In genomic region chr1:176849281-176849680, GRCh38 we compare ENCODE assay signal across 31 cellular contexts.
"Had no signal": no experiment of that assay in that cellular context is flagged by ENCODE, and none has a peak within 500 bp of the region (broad histone marks: within the 10 kb centered on the region; RNA-seq: fewer than 3 reads in every experiment).

No MANE protein-coding gene starts in this region.

- H3K4me3 ChIP-seq: neural progenitor cell, ovary, pancreas, prostate gland, psoas muscle, right atrium auricular region, right lobe of liver, sigmoid colon, skin epidermis, smooth muscle cell had no signal

- DNase-seq: naive B cell; naive thymus-derived CD4-positive, alpha-beta T cell; naive thymus-derived CD8-positive, alpha-beta T cell; natural killer cell; nephron progenitor cell; nucleus accumbens; occipital lobe; ovary; pancreas; posterior cingulate gyrus; psoas muscle; retina; right cardiac atrium; right lobe of liver; sigmoid colon; small intestine; stimulated activated CD4-positive, alpha-beta T cell treated with anti-CD3 and anti-CD28 coated beads, Interleukin-12 subunit alpha, Interleukin-12 subunit beta, amount 100 ng/mL, for 4 hours; stimulated activated CD4-positive, alpha-beta T cell treated with anti-CD3 and anti-CD28 coated beads, Interleukin-15, amount 100 ng/mL, for 24 hours; stimulated activated CD4-positive, alpha-beta T cell treated with anti-CD3 and anti-CD28 coated beads, Interleukin-1b, Interleukin-23, amount 100 ng/mL, for 48 hours; stimulated activated CD4-positive, alpha-beta T cell treated with anti-CD3 and anti-CD28 coated beads, Interleukin-2, amount 100 ng/mL, for 24 hours had no signal

- H2AFZ ChIP-seq: neural progenitor cell, parathyroid adenoma had no signal

- H3K4me2 ChIP-seq: neural progenitor cell, smooth muscle cell had no signal

- H3K27ac ChIP-seq: neural progenitor cell, neutrophil, ovary, pancreas, parathyroid adenoma, prostate gland, psoas muscle, right atrium auricular region, right lobe of liver, sigmoid colon, skin epidermis had no signal

- H3K9ac ChIP-seq: neural progenitor cell, parathyroid adenoma had no signal

- H3K9me3 Mint-ChIP-seq: natural killer cell treated with Interleukin-12 subunit alpha and Interleukin-12 subunit beta and Interleukin-15 and Interleukin-18, amount 100 ng/mL, for 72 hours; nephron; nephron progenitor cell; neural crest cell; neural progenitor cell had no signal

- H3K36me3 Mint-ChIP-seq: naive B cell; naive thymus-derived CD4-positive, alpha-beta T cell; naive thymus-derived CD8-positive, alpha-beta T cell; natural killer cell; natural killer cell treated with Interleukin-12 subunit alpha and Interleukin-12 subunit beta and Interleukin-15 and Interleukin-18, amount 100 ng/mL, for 72 hours; neural progenitor cell had no signal

- H3K4me1 Mint-ChIP-seq: naive B cell; naive thymus-derived CD4-positive, alpha-beta T cell; naive thymus-derived CD8-positive, alpha-beta T cell; natural killer cell; nephron progenitor cell; neural crest cell had no signal

- H3K27me3 ChIP-seq: neural progenitor cell, neutrophil, ovary, pancreas, right atrium auricular region, right lobe of liver, sigmoid colon had no signal

- H3K9me3 ChIP-seq: neutrophil, ovary, pancreas, prostate gland, psoas muscle, right atrium auricular region, right lobe of liver, sigmoid colon had no signal

- H3K4me3 Mint-ChIP-seq: naive B cell; naive thymus-derived CD4-positive, alpha-beta T cell; naive thymus-derived CD8-positive, alpha-beta T cell; natural killer cell; natural killer cell treated with Interleukin-12 subunit alpha and Interleukin-12 subunit beta and Interleukin-15 and Interleukin-18, amount 100 ng/mL, for 72 hours; nephron; nephron progenitor cell; neural crest cell; neural progenitor cell had no signal

- H3K27ac Mint-ChIP-seq: naive B cell; naive thymus-derived CD4-positive, alpha-beta T cell; naive thymus-derived CD8-positive, alpha-beta T cell; natural killer cell; natural killer cell treated with Interleukin-12 subunit alpha and Interleukin-12 subunit beta and Interleukin-15 and Interleukin-18, amount 100 ng/mL, for 72 hours; nephron; nephron progenitor cell; neural progenitor cell; progenitor cell of endocrine pancreas had no signal

- H3K4me1 ChIP-seq: neural progenitor cell, pancreas, parathyroid adenoma, prostate gland, psoas muscle, right lobe of liver had no signal

- FAIRE-seq: pancreas, small intestine had no signal

- H3K36me3 ChIP-seq: neural progenitor cell, neutrophil, ovary, pancreas, prostate gland, right atrium auricular region, right lobe of liver, sigmoid colon had no signal

- H3K79me2 ChIP-seq: parathyroid adenoma had no signal

- H3K27me3 Mint-ChIP-seq: progenitor cell of endocrine pancreas had no signal
